In genomic region chr11:61830318-61831105, GRCh38 we compare ENCODE assay signal across 11 cellular contexts. TPM values are rescaled to one million over a fixed set of nuclear protein-coding genes. Genes with fewer than 3 reads are reported as not detected.
DNase-seq lines count a peak whose midpoint lies in the region; ATAC-seq and TF ChIP-seq lines count a peak whose summit lies in the region.
"Had no signal": no experiment of that assay in that cellular context is flagged by ENCODE, and none has a peak within 500 bp of the region (broad histone marks: within the 10 kb centered on the region; RNA-seq: fewer than 3 reads in every experiment).

No MANE protein-coding gene starts in this region.

- H3K9me3 Mint-ChIP-seq in T-helper 2 cell treated with Interferon-gamma antibody and Interleukin-4, amounts not matched to agents 5 μg/mL and 100 μg/mL, for 36 hours, result no peaks in the 10 kb centered on the region
- H3K9me3 Mint-ChIP-seq in stimulated activated naive B cell treated with anti-CD40 and anti-IgM and Interleukin-4, amounts not matched to agents 10 μg/mL and 1 μg/mL and 100 μg/mL, for 72 hours, result peaks cover 0 to 7% of the 10 kb centered on the region in 2 donors

- no peaks in the 10 kb centered on the region for H3K9me3 ChIP-seq in gastroesophageal sphincter

- peak overlapping the region in 1 of 2 donors; percentile 75 for H3K4me3 ChIP-seq in gastroesophageal sphincter

- TF ChIP-seq CTCF in gastroesophageal sphincter (IDR thresholded peaks at IDR 0.05), result no peak

- H3K4me1 Mint-ChIP-seq in T-helper 2 cell treated with Interferon-gamma antibody and Interleukin-4, amounts not matched to agents 5 μg/mL and 100 μg/mL, for 36 hours (ENCODE audit: low read depth), result peaks cover 66% of the 10 kb centered on the region
- H3K4me1 Mint-ChIP-seq in stimulated activated naive B cell treated with anti-CD40 and anti-IgM and Interleukin-4, amounts not matched to agents 10 μg/mL and 1 μg/mL and 100 μg/mL, for 72 hours, result peaks cover 49 to 85% of the 10 kb centered on the region in 2 donors

- peaks cover 3 to 85% (median 32%) of the 10 kb centered on the region in 3 donors for H3K4me1 ChIP-seq in gastroesophageal sphincter

- WGBS in gastroesophageal sphincter (ENCODE audit: low coverage in 1 of 2), 2 donors, result 11 to 17% methylated on average over 7 of the region's 7 CpGs

- ATAC-seq in gastroesophageal sphincter, result no peak
- ATAC-seq in stimulated activated naive B cell treated with anti-CD40 and anti-IgM and Interleukin-4, amounts not matched to agents 10 μg/mL and 1 μg/mL and 100 μg/mL, for 72 hours (replicated peaks), result no peak

- H3K27ac Mint-ChIP-seq in T-helper 2 cell treated with Interferon-gamma antibody and Interleukin-4, amounts not matched to agents 5 μg/mL and 100 μg/mL, for 36 hours, result peak overlapping the region; percentile 97
- no peak overlapping the region for H3K27ac Mint-ChIP-seq in stimulated activated naive B cell treated with anti-CD40 and anti-IgM and Interleukin-4, amounts not matched to agents 10 μg/mL and 1 μg/mL and 100 μg/mL, for 72 hours
- H3K27ac Mint-ChIP-seq: B cell had no signal

- H3K4me3 Mint-ChIP-seq in T-helper 2 cell treated with Interferon-gamma antibody and Interleukin-4, amounts not matched to agents 5 μg/mL and 100 μg/mL, for 36 hours, result peak overlapping the region; percentile 91
- peak overlapping the region; percentile 86 to 98 for H3K4me3 Mint-ChIP-seq in stimulated activated naive B cell treated with anti-CD40 and anti-IgM and Interleukin-4, amounts not matched to agents 10 μg/mL and 1 μg/mL and 100 μg/mL, for 72 hours

- no peaks in the 10 kb centered on the region for H3K27me3 Mint-ChIP-seq in T-helper 2 cell treated with Interferon-gamma antibody and Interleukin-4, amounts not matched to agents 5 μg/mL and 100 μg/mL, for 36 hours (ENCODE audit: low read depth)
- H3K27me3 Mint-ChIP-seq in stimulated activated naive B cell treated with anti-CD40 and anti-IgM and Interleukin-4, amounts not matched to agents 10 μg/mL and 1 μg/mL and 100 μg/mL, for 72 hours, result no peaks in the 10 kb centered on the region
- H3K27me3 Mint-ChIP-seq: B cell had no signal

- TF ChIP-seq POLR2A in gastroesophageal sphincter (IDR thresholded peaks at IDR 0.05), result no peak

- peak; percentile 33 for DNase-seq in SIG-M5 treated with dmso at 0.1 percent for 504 hours (lab: John Stamatoyannopoulos, UW; ENCODE audit: unreplicated experiment)
- no peak for DNase-seq in SIG-M5 (lab: John Stamatoyannopoulos, UW)
- no peak for DNase-seq in T-helper 2 cell treated with Interferon-gamma antibody and Interleukin-4, amounts not matched to agents 5 μg/mL and 100 μg/mL, for 36 hours (ENCODE audit: low spot score)
- DNase-seq in stimulated activated naive B cell treated with anti-CD40 and anti-IgM and Interleukin-4, amounts not matched to agents 10 μg/mL and 1 μg/mL and 100 μg/mL, for 72 hours, result no peak
- no peak for DNase-seq in NCI-H510A treated with DMSO at 0.1 percent for 48 hours (lab: John Stamatoyannopoulos, UW)
- DNase-seq in DMS 273 (lab: John Stamatoyannopoulos, UW; ENCODE audit: unreplicated experiment), result no peak
- no peak for DNase-seq in DMS53 treated with DMSO at 0.1 percent for 48 hours (lab: John Stamatoyannopoulos, UW; ENCODE audit: unreplicated experiment)
- DNase-seq: activated T-cell treated with anti-CD3 and anti-CD28 coated beads, Interleukin-2, amount 50 U/mL, for 48 hours; NCI-H187 had no signal

- TF ChIP-seq EP300 in gastroesophageal sphincter (IDR thresholded peaks at IDR 0.05), result no peak

- H3K27ac ChIP-seq in gastroesophageal sphincter, result peak overlapping the region; percentile 79 to 93 (median 84)

- H3K36me3 Mint-ChIP-seq in T-helper 2 cell treated with Interferon-gamma antibody and Interleukin-4, amounts not matched to agents 5 μg/mL and 100 μg/mL, for 36 hours (ENCODE audit: low read depth), result peaks cover 36% of the 10 kb centered on the region
- peaks cover 51 to 67% of the 10 kb centered on the region in 2 donors for H3K36me3 Mint-ChIP-seq in stimulated activated naive B cell treated with anti-CD40 and anti-IgM and Interleukin-4, amounts not matched to agents 10 μg/mL and 1 μg/mL and 100 μg/mL, for 72 hours

- no peaks in the 10 kb centered on the region for H3K27me3 ChIP-seq in gastroesophageal sphincter

- no peaks in the 10 kb centered on the region for H3K36me3 ChIP-seq in gastroesophageal sphincter

RNA-seq across cellular contexts. Expression of gene FADS2, which starts 2.4 kb away (rescaled TPM):
- 10 to 100 TPM; 17.6 to 40.0 (median 33.4) TPM for total RNA-seq in gastroesophageal sphincter

RNA-seq across cellular contexts. Expression of gene FADS1, which starts 13.7 kb away (rescaled TPM):
- total RNA-seq in gastroesophageal sphincter, result 10 to 100 TPM; 20.8 to 37.4 (median 32.0) TPM

RNA-seq across cellular contexts. Expression of gene FEN1, which starts 37.8 kb away (rescaled TPM):
- 10 to 100 TPM in 1 of 4 donors, 1 to 10 TPM in 3; 7.1 to 14.2 (median 8.1) TPM for total RNA-seq in gastroesophageal sphincter

RNA-seq across cellular contexts. Expression of gene TMEM258, which starts 38.1 kb away (rescaled TPM):
- 10 to 100 TPM; 31.4 to 36.7 (median 33.3) TPM for total RNA-seq in gastroesophageal sphincter
